ENCODE assay signal across 18 cellular contexts in the genomic region with DNA sequence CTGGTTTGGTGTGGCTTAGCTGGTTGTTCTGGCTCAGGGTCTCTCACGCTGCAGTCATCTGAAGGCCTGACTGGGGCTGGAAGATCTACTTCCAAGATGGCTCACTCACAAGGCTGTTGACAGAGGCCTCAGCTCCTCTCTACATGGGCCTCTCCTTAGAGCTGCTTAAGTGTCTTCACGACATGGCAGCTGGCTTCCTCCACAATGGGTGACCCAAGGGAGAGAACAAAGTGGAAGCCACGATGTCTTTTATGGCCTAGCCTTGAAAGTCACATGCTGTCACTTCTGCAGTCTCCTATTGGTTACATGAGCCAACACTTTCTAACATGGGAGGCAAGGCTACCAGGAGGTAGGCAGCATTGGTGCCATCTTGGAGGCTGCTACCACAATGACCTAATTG.
"Had no signal": no experiment of that assay in that cellular context is flagged by ENCODE, and none has a peak within 500 bp of the region (broad histone marks: within the 10 kb centered on the region; RNA-seq: fewer than 3 reads in every experiment).

No MANE protein-coding gene starts in this region.

- H3K4me3 ChIP-seq: SJSA1, SK-N-MC had no signal

- DNase-seq: Kasumi-1, KG1, MM.1S, NCI-H1092 treated with DMSO at 0.1 percent for 48 hours, NCI-H1436, NCI-H187, NCI-H2029, NCI-H2081 treated with DMSO at 0.1 percent for 48 hours, NCI-H2171 treated with DMSO at 0.1 percent for 48 hours, NCI-H2227 treated with DMSO at 0.1 percent for 48 hours, NCI-H524, NCI-H69, NCI-H774, Right ventricle myocardium superior, RPMI8226, SIG-M5 had no signal

- H3K9me3 ChIP-seq: SJSA1 had no signal

- H3K4me1 ChIP-seq: SJSA1 had no signal

- H3K27me3 ChIP-seq: SJSA1 had no signal

- H3K27ac ChIP-seq: SJSA1, SK-N-MC had no signal

- H3K36me3 ChIP-seq: SJSA1 had no signal
